22 cellular contexts compared by ENCODE assay signal in genomic region chr20:57609842-57610167, GRCh38. TPM values are rescaled to one million over a fixed set of nuclear protein-coding genes. Genes with fewer than 3 reads are reported as not detected.
DNase-seq lines count a peak whose midpoint lies in the region; ATAC-seq and TF ChIP-seq lines count a peak whose summit lies in the region.
"Had no signal": no experiment of that assay in that cellular context is flagged by ENCODE, and none has a peak within 500 bp of the region (broad histone marks: within the 10 kb centered on the region; RNA-seq: fewer than 3 reads in every experiment).

No MANE protein-coding gene starts in this region.

- no peak for DNase-seq in activated CD8-positive, alpha-beta T cell treated with anti-CD3 and anti-CD28 coated beads for 36 hours
- no peak for DNase-seq in activated CD8-positive, alpha-beta T cell treated with anti-CD3 and anti-CD28 coated beads, Interleukin-2, amount 10 ng/mL, durations not matched to agents 7 days and 5 days
- DNase-seq in choroid plexus epithelial cell (ENCODE audit: low read depth) = no peak
- DNase-seq in upper lobe of right lung = peak; percentile 19
- DNase-seq in NCI-H748 (lab: John Stamatoyannopoulos, UW; ENCODE audit: unreplicated experiment) = no peak
- DNase-seq in NCI-H2029 treated with DMSO at 0.1 percent for 48 hours (lab: John Stamatoyannopoulos, UW) = no peak
- DNase-seq in nucleus accumbens (lab: John Stamatoyannopoulos, UW) = no peak
- DNase-seq: activated CD4-positive, alpha-beta T cell treated with anti-CD3 and anti-CD28 coated beads, Interleukin-2, amount 50 U/mL, for 48 hours; activated T-cell treated with anti-CD3 and anti-CD28 coated beads, Interleukin-2, amount 50 U/mL, for 4 hours; erythroblast; gastrocnemius medialis; Karpas-422; NCI-H1436 treated with DMSO at 0.1 percent for 48 hours; stimulated activated CD4-positive, alpha-beta T cell treated with anti-CD3 and anti-CD28 coated beads, Interleukin-12 subunit alpha, Interleukin-12 subunit beta, amount 100 ng/mL, for 4 hours; T-helper 1 cell had no signal

- no peak for ATAC-seq in activated CD8-positive, alpha-beta T cell treated with anti-CD3 and anti-CD28 coated beads for 36 hours
- no peak for ATAC-seq in activated CD8-positive, alpha-beta T cell treated with anti-CD3 and anti-CD28 coated beads, Interleukin-2, amount 10 ng/mL, durations not matched to agents 7 days and 5 days
- no peak for ATAC-seq in upper lobe of right lung
- ATAC-seq: activated naive CD4-positive, alpha-beta T cell treated with anti-CD3 and anti-CD28 coated beads, Interleukin-2, amount 50 U/mL, for 72 hours; activated T-cell treated with anti-CD3 and anti-CD28 coated beads, Interleukin-2, amount 50 U/mL, for 4 hours; gastrocnemius medialis; left colon; Right ventricle myocardium inferior had no signal

- CTCF ChIA-PET in activated CD8-positive, alpha-beta T cell treated with anti-CD3 and anti-CD28 coated beads for 36 hours (lab: Charles Lee) = interaction anchor here (0.9 to 2.4 kb wide), 3 partner anchors 10 to 228 kb away, joined by 3 to 6 read pairs (median 3); no protein-coding TSS in a partner anchor
- CTCF ChIA-PET in activated CD8-positive, alpha-beta T cell treated with anti-CD3 and anti-CD28 coated beads, Interleukin-2, amount 10 ng/mL, durations not matched to agents 7 days and 5 days (lab: Charles Lee) = interaction anchor here (0.9 to 1.6 kb wide), 2 partner anchors 9 to 72 kb away, joined by 3 to 5 read pairs; no protein-coding TSS in a partner anchor

- no peak overlapping the region for H3K27ac Mint-ChIP-seq in activated CD8-positive, alpha-beta T cell treated with anti-CD3 and anti-CD28 coated beads for 36 hours
- no peak overlapping the region for H3K27ac Mint-ChIP-seq in activated CD8-positive, alpha-beta T cell treated with anti-CD3 and anti-CD28 coated beads, Interleukin-2, amount 10 ng/mL, durations not matched to agents 7 days and 5 days
- H3K27ac Mint-ChIP-seq in IgD-negative memory B cell = peak overlapping the region; percentile 5 to 85 (median 20)
- H3K27ac Mint-ChIP-seq: dendritic cell treated with granulocyte-macrophage colony-stimulating factor and Interleukin-4, amounts not matched to agents 40 ng/mL and 50 ng/mL, for 4 days had no signal

- peak; percentile 27 for TF ChIP-seq CTCF in activated CD8-positive, alpha-beta T cell treated with anti-CD3 and anti-CD28 coated beads for 36 hours (IDR thresholded peaks at IDR 0.05)
- TF ChIP-seq CTCF in choroid plexus epithelial cell (conservative IDR thresholded peaks at IDR 0.05; ENCODE audit: low read depth, low read length) (peak; percentile 6), upper lobe of right lung (IDR thresholded peaks at IDR 0.05) (no peak)

- H3K4me1 ChIP-seq in upper lobe of right lung = no peaks in the 10 kb centered on the region
- H3K4me1 ChIP-seq: gastrocnemius medialis had no signal

- H3K27me3 Mint-ChIP-seq in activated CD8-positive, alpha-beta T cell treated with anti-CD3 and anti-CD28 coated beads for 36 hours = no peaks in the 10 kb centered on the region
- H3K27me3 Mint-ChIP-seq in activated CD8-positive, alpha-beta T cell treated with anti-CD3 and anti-CD28 coated beads, Interleukin-2, amount 10 ng/mL, durations not matched to agents 7 days and 5 days (ENCODE audit: low read depth) = no peaks in the 10 kb centered on the region
- no peaks in the 10 kb centered on the region for H3K27me3 Mint-ChIP-seq in IgD-negative memory B cell

- no peaks in the 10 kb centered on the region for H3K9me3 Mint-ChIP-seq in activated CD8-positive, alpha-beta T cell treated with anti-CD3 and anti-CD28 coated beads for 36 hours
- no peaks in the 10 kb centered on the region for H3K9me3 Mint-ChIP-seq in activated CD8-positive, alpha-beta T cell treated with anti-CD3 and anti-CD28 coated beads, Interleukin-2, amount 10 ng/mL, durations not matched to agents 7 days and 5 days (ENCODE audit: insufficient read depth)
- H3K9me3 Mint-ChIP-seq in IgD-negative memory B cell = no peaks in the 10 kb centered on the region
- H3K9me3 Mint-ChIP-seq: activated naive CD4-positive, alpha-beta T cell treated with anti-CD3 and anti-CD28 coated beads, Interleukin-2, amount 50 U/mL, for 72 hours; activated T-cell treated with anti-CD3 and anti-CD28 coated beads, Interleukin-2, amount 50 U/mL, for 4 hours; dendritic cell treated with granulocyte-macrophage colony-stimulating factor and Interleukin-4, amounts not matched to agents 40 ng/mL and 50 ng/mL, for 4 days had no signal

- no peak overlapping the region for H3K27ac ChIP-seq in upper lobe of right lung
- H3K27ac ChIP-seq: gastrocnemius medialis had no signal

- no peaks in the 10 kb centered on the region for H3K9me3 ChIP-seq in upper lobe of right lung
- H3K9me3 ChIP-seq: gastrocnemius medialis had no signal

- intact Hi-C loops in activated CD8-positive, alpha-beta T cell treated with anti-CD3 and anti-CD28 coated beads for 36 hours (cut with micrococcal nuclease) = loop anchor here (10.0 kb wide), 1 partner anchor 45 kb away; no protein-coding TSS in a partner anchor
- intact Hi-C loops in upper lobe of right lung (cut with DNase I) = no loop called here

- H3K4me3 ChIP-seq in choroid plexus epithelial cell (ENCODE audit: low read depth, low read length) = no peak overlapping the region
- no peak overlapping the region for H3K4me3 ChIP-seq in upper lobe of right lung
- H3K4me3 ChIP-seq: gastrocnemius medialis had no signal

- H3K27me3 ChIP-seq in upper lobe of right lung = no peaks in the 10 kb centered on the region

- no peak overlapping the region for H3K4me3 Mint-ChIP-seq in activated CD8-positive, alpha-beta T cell treated with anti-CD3 and anti-CD28 coated beads for 36 hours
- H3K4me3 Mint-ChIP-seq in activated CD8-positive, alpha-beta T cell treated with anti-CD3 and anti-CD28 coated beads, Interleukin-2, amount 10 ng/mL, durations not matched to agents 7 days and 5 days = no peak overlapping the region
- H3K4me3 Mint-ChIP-seq in IgD-negative memory B cell = peak overlapping the region in 2 of 4 donors; percentile 75 to 83
- H3K4me3 Mint-ChIP-seq: activated T-cell treated with anti-CD3 and anti-CD28 coated beads, Interleukin-2, amount 50 U/mL, for 4 hours; dendritic cell treated with granulocyte-macrophage colony-stimulating factor and Interleukin-4, amounts not matched to agents 40 ng/mL and 50 ng/mL, for 4 days had no signal

- POLR2A ChIA-PET in activated CD8-positive, alpha-beta T cell treated with anti-CD3 and anti-CD28 coated beads for 36 hours (lab: Charles Lee) = no interaction called here
- POLR2A ChIA-PET in activated CD8-positive, alpha-beta T cell treated with anti-CD3 and anti-CD28 coated beads, Interleukin-2, amount 10 ng/mL, durations not matched to agents 7 days and 5 days (lab: Charles Lee) = interaction anchor here (0.5 to 1.3 kb wide), 2 partner anchors 10 to 78 kb away, joined by 3 to 4 read pairs; partner anchors contain the start of gene ZBP1

- no peaks in the 10 kb centered on the region for H3K36me3 ChIP-seq in upper lobe of right lung
- H3K36me3 ChIP-seq: gastrocnemius medialis had no signal

- H3K36me3 Mint-ChIP-seq in activated CD8-positive, alpha-beta T cell treated with anti-CD3 and anti-CD28 coated beads for 36 hours (ENCODE audit: low read depth) = no peaks in the 10 kb centered on the region
- peaks cover 24% of the 10 kb centered on the region for H3K36me3 Mint-ChIP-seq in activated CD8-positive, alpha-beta T cell treated with anti-CD3 and anti-CD28 coated beads, Interleukin-2, amount 10 ng/mL, durations not matched to agents 7 days and 5 days (ENCODE audit: low read depth)
- peaks cover 9% of the 10 kb centered on the region for H3K36me3 Mint-ChIP-seq in IgD-negative memory B cell

- peaks cover 12% of the 10 kb centered on the region for H3K4me1 Mint-ChIP-seq in activated CD8-positive, alpha-beta T cell treated with anti-CD3 and anti-CD28 coated beads for 36 hours (ENCODE audit: low read depth)
- peaks cover 7% of the 10 kb centered on the region for H3K4me1 Mint-ChIP-seq in activated CD8-positive, alpha-beta T cell treated with anti-CD3 and anti-CD28 coated beads, Interleukin-2, amount 10 ng/mL, durations not matched to agents 7 days and 5 days (ENCODE audit: low read depth)
- peaks cover 10 to 32% (median 28%) of the 10 kb centered on the region in 3 donors for H3K4me1 Mint-ChIP-seq in IgD-negative memory B cell

RNA-seq across cellular contexts. Expression of gene ZBP1, which starts 10.4 kb away (rescaled TPM):
- total RNA-seq in activated CD8-positive, alpha-beta T cell treated with anti-CD3 and anti-CD28 coated beads for 36 hours = under 1 TPM; 0.11 to 0.56 TPM
- total RNA-seq in activated CD8-positive, alpha-beta T cell treated with anti-CD3 and anti-CD28 coated beads, Interleukin-2, amount 10 ng/mL, durations not matched to agents 7 days and 5 days = 10 to 100 TPM; 10.2 to 11.7 TPM
- 29.6 TPM for polyA plus RNA-seq in IgD-negative memory B cell
- 2.7 TPM for total RNA-seq in upper lobe of right lung
- total RNA-seq: gastrocnemius medialis, temporal lobe had no signal

RNA-seq across cellular contexts. Expression of gene PCK1, which starts 48.9 kb away (rescaled TPM):
- total RNA-seq in activated CD8-positive, alpha-beta T cell treated with anti-CD3 and anti-CD28 coated beads for 36 hours = not detected
- total RNA-seq in activated CD8-positive, alpha-beta T cell treated with anti-CD3 and anti-CD28 coated beads, Interleukin-2, amount 10 ng/mL, durations not matched to agents 7 days and 5 days = not detected
- not detected for polyA plus RNA-seq in IgD-negative memory B cell
- 4.7 TPM for total RNA-seq in upper lobe of right lung
- total RNA-seq: activated naive CD4-positive, alpha-beta T cell treated with anti-CD3 and anti-CD28 coated beads, Interleukin-2, amount 50 U/mL, for 72 hours; mononuclear cell had no signal

Comparison
In these comparisons a context has a peak if more than half of its experiments do, and no peak if none do; other contexts are left out.
1. H3K27ac Mint-ChIP-seq: peak in IgD-negative memory B cell (3 of 3); none in activated CD8-positive, alpha-beta T cell treated with anti-CD3 and anti-CD28 coated beads for 36 hours (single experiment) and activated CD8-positive, alpha-beta T cell treated with anti-CD3 and anti-CD28 coated beads, Interleukin-2, amount 10 ng/mL, durations not matched to agents 7 days and 5 days (single experiment).